ENCODE assay signal across 8 cellular contexts in the genomic region with DNA sequence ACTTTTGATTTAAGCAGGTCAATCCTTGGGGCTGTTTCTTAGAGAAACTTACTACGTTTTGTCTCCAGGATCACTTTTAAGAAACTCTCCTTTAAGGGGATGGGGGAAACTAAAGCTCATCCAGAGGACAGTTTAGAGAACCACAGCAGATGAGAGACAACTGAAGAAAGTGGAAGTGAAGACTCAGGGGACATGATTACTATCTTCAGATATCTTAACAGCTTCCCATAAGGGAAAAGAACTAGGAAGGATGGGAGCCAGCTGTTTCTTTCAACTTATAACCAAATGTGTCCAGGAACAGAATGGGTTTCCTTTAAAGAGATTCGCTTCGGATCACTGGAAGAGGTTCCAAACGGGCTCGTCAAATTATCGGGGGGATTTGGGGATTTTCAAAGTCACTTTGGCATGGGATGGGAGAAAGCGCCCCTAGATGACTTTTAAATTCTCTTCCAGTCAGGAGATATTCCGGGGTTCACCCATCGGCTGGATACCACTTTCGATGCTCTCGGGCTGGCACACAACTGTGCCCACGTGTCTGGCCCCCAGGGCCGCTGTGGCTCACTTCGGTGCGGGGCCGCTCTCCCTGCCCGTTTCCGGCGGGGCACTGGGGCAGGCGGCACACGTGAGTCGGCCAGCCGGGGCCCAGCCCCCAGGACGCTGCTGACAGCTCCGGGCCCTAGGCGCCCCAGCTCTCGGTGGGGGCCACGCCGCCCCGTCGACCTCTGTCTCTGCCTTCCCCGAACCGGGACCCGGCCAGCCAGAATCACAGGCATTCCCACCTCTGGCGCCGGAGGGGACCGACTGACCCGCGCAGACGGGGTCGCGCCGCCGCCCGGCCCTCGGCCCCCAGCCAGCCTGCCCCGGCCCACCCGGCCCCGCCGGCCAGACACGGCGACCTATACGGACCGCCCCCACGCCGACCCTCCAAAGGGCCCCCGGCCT. TPM values are rescaled to one million over a fixed set of nuclear protein-coding genes. Genes with fewer than 3 reads are reported as not detected.
DNase-seq lines count a peak whose midpoint lies in the region; ATAC-seq and TF ChIP-seq lines count a peak whose summit lies in the region.

No MANE protein-coding gene starts in this region.

- ATAC-seq in HG02588 (IDR thresholded peaks at IDR 0.05; ENCODE audit: unreplicated experiment): peak; percentile 44
- ATAC-seq in activated CD8-positive, alpha-beta T cell treated with anti-CD3 and anti-CD28 coated beads, Interleukin-2, amount 10 ng/mL, durations not matched to agents 7 days and 5 days: peak; percentile 59

- POLR2A ChIA-PET in activated CD8-positive, alpha-beta T cell treated with anti-CD3 and anti-CD28 coated beads, Interleukin-2, amount 10 ng/mL, durations not matched to agents 7 days and 5 days (lab: Charles Lee): interaction anchor here (0.6 kb wide), 1 partner anchor 1544 kb away, joined by 3 read pairs; a partner anchor contains a TSS

- peak overlapping the region; percentile 75 for H3K4me3 Mint-ChIP-seq in activated CD8-positive, alpha-beta T cell treated with anti-CD3 and anti-CD28 coated beads, Interleukin-2, amount 10 ng/mL, durations not matched to agents 7 days and 5 days
- H3K4me3 Mint-ChIP-seq in endothelial cell (ENCODE audit: unreplicated experiment): peak overlapping the region; percentile 95

- H3K27ac Mint-ChIP-seq in activated CD8-positive, alpha-beta T cell treated with anti-CD3 and anti-CD28 coated beads, Interleukin-2, amount 10 ng/mL, durations not matched to agents 7 days and 5 days: peak overlapping the region; percentile 69
- peak overlapping the region; percentile 76 for H3K27ac Mint-ChIP-seq in endothelial cell (ENCODE audit: unreplicated experiment)

- TF ChIP-seq CTCF in endothelial cell (IDR thresholded peaks at IDR 0.05; ENCODE audit: unreplicated experiment): no peak

- no peaks in the 10 kb centered on the region for H3K9me3 Mint-ChIP-seq in activated CD8-positive, alpha-beta T cell treated with anti-CD3 and anti-CD28 coated beads, Interleukin-2, amount 10 ng/mL, durations not matched to agents 7 days and 5 days (ENCODE audit: insufficient read depth)
- no peaks in the 10 kb centered on the region for H3K9me3 Mint-ChIP-seq in endothelial cell (ENCODE audit: unreplicated experiment)

- H3K36me3 Mint-ChIP-seq in activated CD8-positive, alpha-beta T cell treated with anti-CD3 and anti-CD28 coated beads, Interleukin-2, amount 10 ng/mL, durations not matched to agents 7 days and 5 days (ENCODE audit: low read depth): no peaks in the 10 kb centered on the region
- peaks cover 5% of the 10 kb centered on the region for H3K36me3 Mint-ChIP-seq in endothelial cell (ENCODE audit: low read depth, unreplicated experiment)

- CTCF ChIA-PET in activated CD8-positive, alpha-beta T cell treated with anti-CD3 and anti-CD28 coated beads, Interleukin-2, amount 10 ng/mL, durations not matched to agents 7 days and 5 days (lab: Charles Lee): interaction anchor here (1.1 to 1.6 kb wide), 2 partner anchors 118 to 293 kb away, joined by 3 to 4 read pairs; no protein-coding TSS in a partner anchor

- H3K4me1 Mint-ChIP-seq in activated CD8-positive, alpha-beta T cell treated with anti-CD3 and anti-CD28 coated beads, Interleukin-2, amount 10 ng/mL, durations not matched to agents 7 days and 5 days (ENCODE audit: low read depth): peaks cover 37% of the 10 kb centered on the region
- H3K4me1 Mint-ChIP-seq in endothelial cell (ENCODE audit: unreplicated experiment): peaks cover 35% of the 10 kb centered on the region

- peaks cover 5% of the 10 kb centered on the region for H3K27me3 Mint-ChIP-seq in activated CD8-positive, alpha-beta T cell treated with anti-CD3 and anti-CD28 coated beads, Interleukin-2, amount 10 ng/mL, durations not matched to agents 7 days and 5 days (ENCODE audit: low read depth)
- H3K27me3 Mint-ChIP-seq in endothelial cell (ENCODE audit: unreplicated experiment): peaks cover 5% of the 10 kb centered on the region

- DNase-seq in NCI-H1092 (lab: John Stamatoyannopoulos, UW) (peak; percentile 22), NCI-H1092 treated with DMSO at 0.1 percent for 48 hours (lab: John Stamatoyannopoulos, UW) (no peak), NCI-H2196 (lab: John Stamatoyannopoulos, UW; ENCODE audit: unreplicated experiment) (peak; percentile 48), endothelial cell (ENCODE audit: low spot score) (peak; percentile 55), middle frontal gyrus (ENCODE audit: extremely low spot score, low spot score) (peak; percentile 4)
- peak; percentile 50 for DNase-seq in activated CD8-positive, alpha-beta T cell treated with anti-CD3 and anti-CD28 coated beads, Interleukin-2, amount 10 ng/mL, durations not matched to agents 7 days and 5 days
- peak; percentile 33 to 36 for DNase-seq in stimulated activated CD8-positive, alpha-beta memory T cell treated with anti-CD3 and anti-CD28 coated beads, Interleukin-7, amount 100 ng/mL, for 48 hours (ENCODE audit: extremely low read depth in 1 of 2, low read depth in 1 of 2)

RNA-seq across cellular contexts. Expression of a gene that starts 1.0 kb away (rescaled TPM):
- 10 to 100 TPM; 25.1 to 30.3 TPM for total RNA-seq in activated CD8-positive, alpha-beta T cell treated with anti-CD3 and anti-CD28 coated beads, Interleukin-2, amount 10 ng/mL, durations not matched to agents 7 days and 5 days
- 51.3 TPM for total RNA-seq in endothelial cell (ENCODE audit: unreplicated experiment)
